Comparison of ENCODE assay signal across 8 cellular contexts in the genomic region with DNA sequence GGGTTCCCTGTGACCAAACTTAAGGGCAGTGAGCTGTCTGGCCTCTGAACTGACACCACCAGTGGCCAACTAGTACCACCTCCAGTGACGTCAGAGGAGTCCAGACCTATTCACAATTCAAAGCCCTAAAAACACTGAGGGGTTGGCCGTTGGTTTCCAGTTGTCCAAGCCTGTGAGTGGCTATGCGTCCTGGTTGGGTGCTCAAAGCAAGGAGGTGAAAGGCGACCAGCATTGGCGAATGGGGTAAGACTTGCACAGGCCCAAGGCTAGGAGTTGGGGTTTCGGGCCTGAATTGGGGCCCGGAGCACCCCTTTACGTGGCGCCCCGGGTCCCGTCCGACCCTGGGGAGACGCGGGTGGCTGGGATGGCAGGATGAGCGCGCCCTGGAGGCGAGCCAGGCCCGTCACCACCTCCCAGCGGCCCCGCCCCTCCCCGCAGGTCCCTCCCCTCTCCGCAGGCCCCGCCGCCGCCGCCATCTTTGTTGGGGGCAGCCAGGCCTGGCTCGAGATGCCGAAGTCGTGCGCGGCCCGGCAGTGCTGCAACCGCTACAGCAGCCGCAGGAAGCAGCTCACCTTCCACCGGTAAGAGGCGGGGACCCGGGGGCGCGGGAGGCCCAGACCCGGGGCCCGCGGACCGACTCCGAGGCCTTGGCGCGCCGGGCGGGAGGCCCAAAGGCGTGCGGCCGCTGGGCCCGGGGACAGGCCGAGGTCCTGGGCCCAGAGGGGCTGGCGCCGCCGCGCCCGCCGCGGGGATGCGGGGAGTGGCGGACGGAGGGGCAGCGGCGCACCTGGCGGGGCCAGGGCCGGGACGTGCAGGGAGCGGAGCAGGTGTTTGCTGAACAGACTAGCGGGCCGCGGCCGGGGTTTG. TPM values are rescaled to one million over a fixed set of nuclear protein-coding genes. Genes with fewer than 3 reads are reported as not detected.
A peak's percentile ranks its signal among the peaks of the same experiment; 100 is the strongest.
DNase-seq lines count a peak whose midpoint lies in the region; ATAC-seq and TF ChIP-seq lines count a peak whose summit lies in the region.

A gene with protein sequence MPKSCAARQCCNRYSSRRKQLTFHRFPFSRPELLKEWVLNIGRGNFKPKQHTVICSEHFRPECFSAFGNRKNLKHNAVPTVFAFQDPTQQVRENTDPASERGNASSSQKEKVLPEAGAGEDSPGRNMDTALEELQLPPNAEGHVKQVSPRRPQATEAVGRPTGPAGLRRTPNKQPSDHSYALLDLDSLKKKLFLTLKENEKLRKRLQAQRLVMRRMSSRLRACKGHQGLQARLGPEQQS (plus strand): TSS at position 157 of the 867 bp plus-strand sequence. CDS start 351 bp downstream, at position 508.

- no peaks in the 10 kb centered on the region for H3K27me3 ChIP-seq in dorsolateral prefrontal cortex

- H3K4me3 ChIP-seq in dorsolateral prefrontal cortex (peak within 1 kb of the TSS; percentile 64 to 97 (median 86)), lower leg skin (ENCODE audit: low read depth, poor library complexity, severe bottlenecking) (peak within 1 kb of the TSS; percentile 77)

- in situ Hi-C loops in GM18951 (cut with MboI; ENCODE audit: low sequenced_read_pairs, unreplicated experiment) = no loop called here

- peak; percentile 62 for TF ChIP-seq POLR2A in GM18951 (IDR thresholded peaks at IDR 0.05; ENCODE audit: extremely low read depth, insufficient read depth, insufficient read length)
- no peak for TF ChIP-seq POLR2A in lower leg skin (IDR thresholded peaks at IDR 0.05)

- ATAC-seq in HG03175 (IDR thresholded peaks at IDR 0.05; ENCODE audit: unreplicated experiment) = peak; percentile 78

- intact Hi-C loops in dorsolateral prefrontal cortex (cut with DNase I) (loop anchor here (1.0 to 10.0 kb wide), 3 partner anchors 12 to 160 kb away; partner anchors contain the start of genes NOL9 (in 2 of the 2), CAMTA1 (in 1 of the 2) and PHF13 (in 1 of the 2)), lower leg skin (cut with DNase I; ENCODE audit: low total_unique reads) (no loop called here)

- peak in 22 of 56 donors; percentile 7 to 50 (median 22) for TF ChIP-seq CTCF in dorsolateral prefrontal cortex (IDR thresholded peaks at IDR 0.05 in 54 of 56, conservative IDR thresholded peaks at IDR 0.05 in 2 of 56; ENCODE audit: low read depth in 1 of 56, partially characterized antibody in 56 of 56)
- TF ChIP-seq CTCF in lower leg skin (IDR thresholded peaks at IDR 0.05) = no peak

- 2 to 6% methylated on average over 14 to 39 of the region's 73 CpGs for WGBS in lower leg skin, 2 donors

- H3K27ac ChIP-seq in dorsolateral prefrontal cortex = peak within 1 kb of the TSS; percentile 38 to 95 (median 88)

- peak; percentile 88 for DNase-seq in Ammon's horn (ENCODE audit: low spot score)
- peak; percentile 82 for DNase-seq in NCI-H69 (lab: John Stamatoyannopoulos, UW)
- DNase-seq in activated CD4-positive, alpha-beta T cell treated with anti-CD3 and anti-CD28 coated beads, Interleukin-2, amount 50 U/mL, for 48 hours = peak; percentile 90
- DNase-seq in dorsolateral prefrontal cortex = peak; percentile 65 to 90 (median 81)
- peak; percentile 75 to 96 for DNase-seq in lower leg skin (ENCODE audit: low spot score in 2 of 2)
- DNase-seq in stimulated activated CD4-positive, alpha-beta T cell treated with anti-CD3 and anti-CD28 coated beads, Interleukin-4, amount 100 ng/mL, for 48 hours (ENCODE audit: low read depth in 2 of 2) = peak; percentile 85 to 90

RNA-seq across cellular contexts. Expression of the gene that starts here (rescaled TPM):
- total RNA-seq in dorsolateral prefrontal cortex (10 to 100 TPM; 15.9 to 40.5 (median 24.6) TPM), lower leg skin (10 to 100 TPM; 20.1 to 26.9 (median 23.4) TPM)

Comparison
In these comparisons a context has a peak if more than half of its experiments do, and no peak if none do; other contexts are left out.
1. Peak in every context shown above with its lines: DNase-seq, ATAC-seq, H3K4me3 ChIP-seq and H3K27ac ChIP-seq.